19 cellular contexts compared by ENCODE assay signal in the genomic region with DNA sequence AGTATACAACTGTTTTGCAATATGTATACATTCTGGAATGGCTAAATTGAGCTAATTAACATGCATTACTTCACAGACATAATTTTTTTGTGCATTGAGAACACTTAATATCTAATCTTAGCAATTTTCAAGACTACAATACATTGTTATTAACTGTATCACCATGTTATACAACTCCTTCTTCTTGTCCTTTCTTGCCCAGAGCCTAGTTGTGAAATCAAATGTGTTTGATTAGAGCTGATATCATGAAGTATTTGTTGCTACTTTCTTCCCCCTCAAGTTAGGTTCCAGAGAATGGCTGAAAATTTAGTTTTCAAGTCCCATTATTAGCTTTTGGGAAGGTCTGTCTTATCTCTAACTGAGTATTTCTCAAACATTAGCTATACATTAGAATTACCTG.
"Had no signal": no experiment of that assay in that cellular context is flagged by ENCODE, and none has a peak within 500 bp of the region (broad histone marks: within the 10 kb centered on the region; RNA-seq: fewer than 3 reads in every experiment).

No MANE protein-coding gene starts in this region.

- ATAC-seq: HepG2, K562 had no signal

- H3K9ac ChIP-seq: KMS-11, SK-N-SH had no signal

- H3K4me3 ChIP-seq: K562 had no signal

- DNase-seq: Kasumi-1, MM.1S, NCI-H1092 treated with DMSO at 0.1 percent for 48 hours, NCI-H1436 treated with DMSO at 0.1 percent for 48 hours, NCI-H1694, NCI-H187 treated with DMSO at 0.1 percent for 48 hours, NCI-H2029 treated with DMSO at 0.1 percent for 48 hours, NCI-H2227 treated with DMSO at 0.1 percent for 48 hours, NCI-H524, NCI-H69, NCI-H774, RPMI8226, SHP77, SK-N-SH, SW 1271 had no signal

- H3K27ac ChIP-seq: KMS-11 had no signal

- FAIRE-seq: HepG2, K562, RCC 7860 had no signal

- H3K9me3 ChIP-seq: SK-N-SH had no signal

- H3K4me2 ChIP-seq: KMS-11, SK-N-SH had no signal
